ENCODE assay signal across 9 cellular contexts in the genomic region with DNA sequence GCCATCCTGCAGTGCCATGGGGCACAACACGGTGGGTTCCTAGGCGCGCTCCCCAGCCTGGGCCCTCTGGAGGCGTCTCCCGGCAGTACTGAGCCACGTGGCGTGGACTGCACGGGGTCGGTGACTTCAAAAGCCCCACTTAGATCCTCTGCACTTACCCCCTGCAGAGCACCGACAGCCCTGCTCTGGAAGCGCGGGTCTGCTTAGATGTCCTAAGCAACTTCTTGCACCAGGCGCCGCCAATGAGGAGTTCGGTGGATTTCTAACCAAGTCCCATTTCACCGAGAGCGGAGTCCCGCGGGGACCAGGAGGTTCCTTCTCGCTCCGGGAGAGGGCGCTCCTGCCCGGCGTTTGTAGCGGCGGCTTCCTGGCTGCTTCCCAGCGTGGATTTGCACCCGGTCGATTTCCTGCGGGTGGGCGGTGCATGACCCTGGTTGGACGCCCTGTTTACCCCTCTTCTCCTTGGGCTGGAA. TPM values are rescaled to one million over a fixed set of nuclear protein-coding genes. Genes with fewer than 3 reads are reported as not detected.
DNase-seq lines count a peak whose midpoint lies in the region; ATAC-seq and TF ChIP-seq lines count a peak whose summit lies in the region.
"Had no signal": no experiment of that assay in that cellular context is flagged by ENCODE, and none has a peak within 500 bp of the region (broad histone marks: within the 10 kb centered on the region; RNA-seq: fewer than 3 reads in every experiment).

No MANE protein-coding gene starts in this region.

- no peaks in the 10 kb centered on the region for H3K4me1 ChIP-seq in CD8-positive, alpha-beta T cell (ENCODE audit: insufficient read depth, low read length)
- H3K4me1 ChIP-seq in IMR-90 (ENCODE audit: control insufficient read depth, insufficient read depth, low read length) (no peaks in the 10 kb centered on the region), endodermal cell (ENCODE audit: control insufficient read depth, insufficient read depth, low read length) (no peaks in the 10 kb centered on the region), uterus (no peaks in the 10 kb centered on the region)

- CTCF ChIA-PET in CD8-positive, alpha-beta T cell (lab: Charles Lee): no interaction called here
- CTCF ChIA-PET in IMR-90 (lab: Yijun Ruan, JAX): no interaction called here

- peaks cover 49% of the 10 kb centered on the region for H3K27me3 Mint-ChIP-seq in CD8-positive, alpha-beta T cell (ENCODE audit: low read depth)
- H3K27me3 Mint-ChIP-seq in endodermal cell (ENCODE audit: insufficient read depth): peaks cover 86% of the 10 kb centered on the region

- no peak overlapping the region for H4K91ac ChIP-seq in IMR-90 (ENCODE audit: insufficient read depth, low read depth, low read length)

- in situ Hi-C loops in IMR-90 (cut with MboI; ENCODE audit: low sequenced_read_pairs): no loop called here

- H3K4ac ChIP-seq in IMR-90 (ENCODE audit: low read depth, low read length): no peak overlapping the region

- peaks cover 3% of the 10 kb centered on the region for H3K4me1 Mint-ChIP-seq in CD8-positive, alpha-beta T cell (ENCODE audit: low read depth)
- peaks cover 22% of the 10 kb centered on the region for H3K4me1 Mint-ChIP-seq in endodermal cell

- peak overlapping the region; percentile 63 for H2AFZ ChIP-seq in IMR-90 (replicated peaks; ENCODE audit: low read length, poor library complexity)

- no peaks in the 10 kb centered on the region for H4K20me1 ChIP-seq in IMR-90 (ENCODE audit: insufficient read depth, low read length)

- no peaks in the 10 kb centered on the region for H3K79me1 ChIP-seq in IMR-90 (ENCODE audit: low read depth in 1 of 2, low read length in 2 of 2)

- no peak overlapping the region for H2BK20ac ChIP-seq in IMR-90 (ENCODE audit: low read depth, low read length)

- no peaks in the 10 kb centered on the region for H3K27me3 ChIP-seq in CD8-positive, alpha-beta T cell (ENCODE audit: insufficient read depth, low read length)
- H3K27me3 ChIP-seq in IMR-90 (ENCODE audit: control insufficient read depth, insufficient read depth, low read length) (no peaks in the 10 kb centered on the region), endodermal cell (ENCODE audit: control insufficient read depth, insufficient read depth, low read length, poor library complexity, severe bottlenecking) (peaks cover 45% of the 10 kb centered on the region), uterus (no peaks in the 10 kb centered on the region)

- TF ChIP-seq POLR2A in IMR-90 (IDR thresholded peaks at IDR 0.05; ENCODE audit: low read depth, low read length): no peak
- no peak for TF ChIP-seq POLR2A in uterus (IDR thresholded peaks at IDR 0.05)

- no peak overlapping the region for H3K27ac ChIP-seq in CD8-positive, alpha-beta T cell (ENCODE audit: low read depth, low read length)
- H3K27ac ChIP-seq in IMR-90 (ENCODE audit: insufficient read depth, low read length) (no peak overlapping the region), endodermal cell (ENCODE audit: low read depth, low read length) (no peak overlapping the region), uterus (no peak overlapping the region)

- H3K9me3 ChIP-seq in CD8-positive, alpha-beta T cell (ENCODE audit: low read length): peaks cover 8% of the 10 kb centered on the region
- H3K9me3 ChIP-seq in IMR-90 (ENCODE audit: control insufficient read depth, insufficient read depth, low read length): peaks cover 19% of the 10 kb centered on the region
- H3K9me3 ChIP-seq in endodermal cell (ENCODE audit: control insufficient read depth, low read length): peaks cover 20% of the 10 kb centered on the region
- no peaks in the 10 kb centered on the region for H3K9me3 ChIP-seq in uterus

- H3K36me3 Mint-ChIP-seq in CD8-positive, alpha-beta T cell: no peaks in the 10 kb centered on the region
- no peaks in the 10 kb centered on the region for H3K36me3 Mint-ChIP-seq in endodermal cell (ENCODE audit: low read depth)

- 8% methylated on average over 13 of the region's 32 CpGs; no CpG with 5 or more reads in 1 of the 2 experiments for WGBS in IMR-90 (ENCODE audit: extremely low coverage in 2 of 2, insufficient read length in 1 of 2), 2 experiments
- 41 to 55% methylated on average over 18 to 32 of the region's 32 CpGs for WGBS in endodermal cell (ENCODE audit: insufficient coverage in 1 of 2, insufficient read length in 1 of 2), 2 experiments

- H3K27ac Mint-ChIP-seq in CD8-positive, alpha-beta T cell: no peak overlapping the region
- H3K27ac Mint-ChIP-seq in endodermal cell: no peak overlapping the region

- POLR2A ChIA-PET in CD8-positive, alpha-beta T cell (lab: Charles Lee): no interaction called here
- POLR2A ChIA-PET in IMR-90 (lab: Charles Lee; ENCODE audit: unreplicated experiment): no interaction called here

- no peak overlapping the region for H3K14ac ChIP-seq in IMR-90 (replicated peaks; ENCODE audit: low read depth, low read length)

- no peaks in the 10 kb centered on the region for H3K36me3 ChIP-seq in CD8-positive, alpha-beta T cell (ENCODE audit: insufficient read depth, low read length)
- H3K36me3 ChIP-seq in IMR-90 (ENCODE audit: control insufficient read depth, insufficient read depth, low read length) (no peaks in the 10 kb centered on the region), endodermal cell (ENCODE audit: control insufficient read depth, insufficient read depth, low read length) (no peaks in the 10 kb centered on the region), uterus (no peaks in the 10 kb centered on the region)

- no peak overlapping the region for H3K56ac ChIP-seq in IMR-90 (ENCODE audit: extremely low read depth, insufficient read depth, low read length)

- H3K9me1 ChIP-seq in IMR-90 (ENCODE audit: insufficient read depth, low read length): no peaks in the 10 kb centered on the region

- peak; percentile 26 for ATAC-seq in CD8-positive, alpha-beta T cell
- ATAC-seq in IMR-90 (ENCODE audit: low read depth) (peak; percentile 60), esophagus mucosa (no peak)

- H4K8ac ChIP-seq in IMR-90 (ENCODE audit: low read depth in 2 of 2, low read length in 2 of 2): no peak overlapping the region

- TF ChIP-seq CTCF in CD8-positive, alpha-beta T cell (IDR thresholded peaks at IDR 0.05): peak; percentile 37
- no peak; the same call in 1 of the 2 replicates for TF ChIP-seq CTCF in IMR-90 (conservative IDR thresholded peaks at IDR 0.05; ENCODE audit: low read depth, low read length)
- TF ChIP-seq CTCF in endodermal cell (conservative IDR thresholded peaks at IDR 0.05): peak; percentile 98
- TF ChIP-seq CTCF in uterus (IDR thresholded peaks at IDR 0.05): peak in 2 of 4 experiments; percentile 15 to 24

- peaks cover 19% of the 10 kb centered on the region for H3K9me3 Mint-ChIP-seq in CD8-positive, alpha-beta T cell
- H3K9me3 Mint-ChIP-seq in endodermal cell: peaks cover 15% of the 10 kb centered on the region

- H2BK120ac ChIP-seq in IMR-90 (ENCODE audit: low read depth, low read length): no peak overlapping the region

- no peak overlapping the region for H2AK5ac ChIP-seq in IMR-90 (ENCODE audit: low read depth, low read length)

- H3K4me3 Mint-ChIP-seq in CD8-positive, alpha-beta T cell: peak overlapping the region; percentile 35
- H3K4me3 Mint-ChIP-seq in endodermal cell: peak overlapping the region; percentile 39

- no peak overlapping the region for H4K5ac ChIP-seq in IMR-90 (ENCODE audit: low read depth, low read length)

- H2BK5ac ChIP-seq in IMR-90 (ENCODE audit: low read depth, low read length, poor library complexity, severe bottlenecking): no peak overlapping the region

- dilution Hi-C loops in IMR-90 (cut with HindIII; ENCODE audit: low sequenced_read_pairs, unreplicated experiment): no loop called here

- H3K9ac ChIP-seq in IMR-90 (ENCODE audit: low read depth, low read length) (no peak overlapping the region), endodermal cell (ENCODE audit: extremely low read depth, low read length, poor library complexity, severe bottlenecking) (no peak overlapping the region)

- H3K18ac ChIP-seq in IMR-90 (ENCODE audit: low read depth, low read length): no peak overlapping the region

- intact Hi-C loops in CD8-positive, alpha-beta T cell (cut with DNase I, micrococcal nuclease): no loop called here
- intact Hi-C loops in IMR-90 (cut with micrococcal nuclease) (no loop called here), uterus (cut with DNase I; ENCODE audit: low total_unique reads) (no loop called here)

- TF ChIP-seq RAD21 in IMR-90 (IDR thresholded peaks at IDR 0.05; ENCODE audit: low read length): peak; percentile 33; the same call in 1 of the 2 replicates

- H2AK9ac ChIP-seq in IMR-90 (replicated peaks; ENCODE audit: low read depth, low read length, poor library complexity): no peak overlapping the region

- H2BK15ac ChIP-seq in IMR-90 (ENCODE audit: low read depth, low read length): no peak overlapping the region

- DNase-seq in CD8-positive, alpha-beta T cell: peak in 1 of 7 experiments; percentile 13
- no peak for DNase-seq in IMR-90
- DNase-seq in endodermal cell: peak; percentile 90
- DNase-seq in mucosa of gallbladder (ENCODE audit: low spot score): peak; percentile 15
- no peak for DNase-seq in cerebellar nuclear complex (lab: John Stamatoyannopoulos, UW)
- no peak for DNase-seq in NCI-H2081 (lab: John Stamatoyannopoulos, UW)
- no peak for DNase-seq in uterus

- H3K23ac ChIP-seq in IMR-90 (ENCODE audit: low read depth, low read length): no peak overlapping the region

- BruUV-seq in IMR-90 (replicated peaks; lab: Mats Ljungman, UMichigan): no TSS peak

- H3K4me3 ChIP-seq in CD8-positive, alpha-beta T cell (ENCODE audit: low read depth, low read length): no peak overlapping the region
- H3K4me3 ChIP-seq in IMR-90 (ENCODE audit: insufficient read depth, low read depth, low read length) (peak overlapping the region; percentile 38; the same call in 1 of the 2 replicates), endodermal cell (ENCODE audit: low read length) (no peak overlapping the region), uterus (no peak overlapping the region)

- H3K4me2 ChIP-seq in IMR-90 (ENCODE audit: low read depth, low read length): peak overlapping the region; percentile 78

RNA-seq across cellular contexts. Expression of a gene that starts 25.2 kb away (rescaled TPM):
- 10 to 100 TPM; 10.9 to 11.7 TPM for total RNA-seq in CD8-positive, alpha-beta T cell
- total RNA-seq in IMR-90 (2012; rRNA removed) (9.5 and 13.1 TPM in 2 replicates), endodermal cell (10 to 100 TPM; 19.0 to 24.3 TPM), mucosa of gallbladder (7.5 TPM), esophagus mucosa (3.5 TPM), uterus (10 to 100 TPM in 2 of 4 donors, 1 to 10 TPM in 2; 5.0 to 18.0 (median 10.3) TPM)
- 0.79 and 1.2 TPM in 2 replicates for polyA plus RNA-seq in IMR-90 (2012; rRNA removed)
- 0.14 TPM in 2 replicates for polyA plus RNA-seq in IMR-90 (2012; cell fraction: cytosol; rRNA removed)
- polyA plus RNA-seq in IMR-90 (2012; cell fraction: nucleus; rRNA removed; ENCODE audit: low replicate concordance): 0.09 and 0.79 TPM in 2 replicates
- polyA plus RNA-seq in endodermal cell (2013, experiment 1 of 2): 7.1 TPM
- polyA plus RNA-seq in endodermal cell (2013, experiment 2 of 2): 8.1 TPM

RNA-seq across cellular contexts. Expression of a gene that starts 40.9 kb away (rescaled TPM):
- total RNA-seq in CD8-positive, alpha-beta T cell: not detected
- total RNA-seq in IMR-90 (2012; rRNA removed): not detected in 2 replicates
- polyA plus RNA-seq in IMR-90 (2012; rRNA removed): not detected in 2 replicates
- not detected in 2 replicates for polyA plus RNA-seq in IMR-90 (2012; cell fraction: cytosol; rRNA removed)
- not detected in 2 replicates for polyA plus RNA-seq in IMR-90 (2012; cell fraction: nucleus; rRNA removed; ENCODE audit: low replicate concordance)
- not detected for total RNA-seq in endodermal cell
- polyA plus RNA-seq in endodermal cell (2013, experiment 1 of 2): not detected
- not detected for polyA plus RNA-seq in endodermal cell (2013, experiment 2 of 2)
- total RNA-seq in mucosa of gallbladder: not detected
- not detected for total RNA-seq in esophagus mucosa
- total RNA-seq in uterus: not detected
- total RNA-seq: mononuclear cell had no signal

RNA-seq across cellular contexts. Expression of a gene that starts 50.3 kb away (rescaled TPM):
- total RNA-seq in CD8-positive, alpha-beta T cell: not detected
- total RNA-seq in IMR-90 (2012; rRNA removed): not detected in 2 replicates
- not detected in 2 replicates for polyA plus RNA-seq in IMR-90 (2012; rRNA removed)
- polyA plus RNA-seq in IMR-90 (2012; cell fraction: cytosol; rRNA removed): not detected in 2 replicates
- not detected in 2 replicates for polyA plus RNA-seq in IMR-90 (2012; cell fraction: nucleus; rRNA removed; ENCODE audit: low replicate concordance)
- not detected for total RNA-seq in endodermal cell
- polyA plus RNA-seq in endodermal cell (2013, experiment 1 of 2): not detected
- polyA plus RNA-seq in endodermal cell (2013, experiment 2 of 2): not detected
- not detected for total RNA-seq in mucosa of gallbladder
- not detected for total RNA-seq in esophagus mucosa
- total RNA-seq in uterus: not detected
- total RNA-seq: mononuclear cell had no signal

RNA-seq across cellular contexts. Expression of a gene that starts 53.7 kb away (rescaled TPM):
- 1 to 10 TPM; 7.8 to 8.3 TPM for total RNA-seq in CD8-positive, alpha-beta T cell
- 7.0 and 7.5 TPM in 2 replicates for total RNA-seq in IMR-90 (2012; rRNA removed)
- 6.0 and 6.8 TPM in 2 replicates for polyA plus RNA-seq in IMR-90 (2012; rRNA removed)
- 2.0 and 2.4 TPM in 2 replicates for polyA plus RNA-seq in IMR-90 (2012; cell fraction: cytosol; rRNA removed)
- polyA plus RNA-seq in IMR-90 (2012; cell fraction: nucleus; rRNA removed; ENCODE audit: low replicate concordance): 1.9 and 13.1 TPM in 2 replicates
- total RNA-seq in endodermal cell: 10 to 100 TPM; 35.6 to 56.5 TPM
- polyA plus RNA-seq in endodermal cell (2013, experiment 1 of 2): 23.6 TPM
- polyA plus RNA-seq in endodermal cell (2013, experiment 2 of 2): 26.0 TPM
- total RNA-seq in mucosa of gallbladder: 21.4 TPM
- total RNA-seq in esophagus mucosa: 2.2 TPM
- total RNA-seq in uterus: 10 to 100 TPM in 3 of 4 donors, 1 to 10 TPM in 1; 3.1 to 62.7 (median 23.4) TPM

RNA-seq across cellular contexts. Expression of a gene that starts 57.1 kb away (rescaled TPM):
- total RNA-seq in CD8-positive, alpha-beta T cell: 10 to 100 TPM; 25.6 to 26.4 TPM
- total RNA-seq in IMR-90 (2012; rRNA removed) (4.5 and 6.7 TPM in 2 replicates), endodermal cell (10 to 100 TPM; 42.2 to 48.8 TPM), mucosa of gallbladder (18.1 TPM), esophagus mucosa (6.6 TPM), uterus (10 to 100 TPM; 15.0 to 25.7 (median 22.3) TPM)
- polyA plus RNA-seq in IMR-90 (2012; rRNA removed): 1.3 and 1.4 TPM in 2 replicates
- polyA plus RNA-seq in IMR-90 (2012; cell fraction: cytosol; rRNA removed): 0.13 and 0.32 TPM in 2 replicates
- polyA plus RNA-seq in IMR-90 (2012; cell fraction: nucleus; rRNA removed; ENCODE audit: low replicate concordance): 0.23 and 4.6 TPM in 2 replicates
- polyA plus RNA-seq in endodermal cell (2013, experiment 1 of 2): 7.9 TPM
- 6.6 TPM for polyA plus RNA-seq in endodermal cell (2013, experiment 2 of 2)

Comparison
In these comparisons a context has a peak if more than half of its experiments do, and no peak if none do; other contexts are left out.
1. DNase-seq: peak in endodermal cell (single experiment) and mucosa of gallbladder (single experiment); none in IMR-90 (single experiment), cerebellar nuclear complex (0 of 2), NCI-H2081 (0 of 2) and uterus (0 of 2).